1 cellular context compared by ENCODE assay signal in the genomic region with DNA sequence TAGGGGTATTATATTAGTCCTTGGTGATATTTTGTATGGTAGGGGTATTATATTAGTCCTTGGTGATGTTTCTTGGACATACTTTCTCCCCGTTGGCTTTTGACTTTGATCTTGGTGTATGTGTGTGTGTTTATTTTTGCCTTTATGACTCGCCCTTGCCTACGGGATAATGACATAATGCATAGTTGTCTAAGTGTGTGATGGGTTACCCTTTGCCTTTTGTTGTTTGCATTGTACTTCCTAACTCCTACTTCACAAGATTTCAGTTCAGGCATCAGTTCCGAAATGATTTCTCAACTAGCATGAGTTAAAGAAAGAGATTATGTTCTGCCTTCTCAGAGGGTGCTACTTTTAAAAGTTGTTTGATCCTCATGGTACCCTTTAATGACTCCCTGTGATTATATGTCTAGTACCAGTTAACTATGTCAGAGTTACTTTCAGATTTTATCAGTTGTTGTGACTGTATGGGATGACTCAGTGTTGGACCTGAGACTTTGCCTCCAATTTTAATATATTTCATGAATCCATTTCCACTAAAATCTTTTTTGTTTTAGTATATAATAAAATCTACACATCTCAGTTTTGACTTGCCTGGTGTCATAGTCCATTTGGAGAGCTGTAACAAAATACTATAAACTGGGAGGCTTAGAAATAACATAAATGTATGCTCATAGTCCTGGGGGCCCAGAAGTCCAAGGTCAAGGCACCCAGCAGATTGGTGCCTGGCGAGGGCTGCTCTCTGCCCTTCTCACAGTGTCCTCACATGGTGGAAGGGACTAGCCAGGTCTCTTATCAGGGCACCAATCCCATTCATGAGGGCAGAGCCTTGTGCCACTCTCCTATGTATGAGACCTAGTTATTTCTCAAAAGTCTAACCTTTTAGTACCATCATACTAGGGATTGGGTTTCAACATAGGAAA.
TF ChIP-seq lines count a peak whose summit lies in the region.

No MANE protein-coding gene starts in this region.

TF ChIP-seq in HCT116, 20 proteins besides CTCF, POLR2A, EP300 and RAD21 (continued from another document):
- TF ChIP-seq, protein P1, sequence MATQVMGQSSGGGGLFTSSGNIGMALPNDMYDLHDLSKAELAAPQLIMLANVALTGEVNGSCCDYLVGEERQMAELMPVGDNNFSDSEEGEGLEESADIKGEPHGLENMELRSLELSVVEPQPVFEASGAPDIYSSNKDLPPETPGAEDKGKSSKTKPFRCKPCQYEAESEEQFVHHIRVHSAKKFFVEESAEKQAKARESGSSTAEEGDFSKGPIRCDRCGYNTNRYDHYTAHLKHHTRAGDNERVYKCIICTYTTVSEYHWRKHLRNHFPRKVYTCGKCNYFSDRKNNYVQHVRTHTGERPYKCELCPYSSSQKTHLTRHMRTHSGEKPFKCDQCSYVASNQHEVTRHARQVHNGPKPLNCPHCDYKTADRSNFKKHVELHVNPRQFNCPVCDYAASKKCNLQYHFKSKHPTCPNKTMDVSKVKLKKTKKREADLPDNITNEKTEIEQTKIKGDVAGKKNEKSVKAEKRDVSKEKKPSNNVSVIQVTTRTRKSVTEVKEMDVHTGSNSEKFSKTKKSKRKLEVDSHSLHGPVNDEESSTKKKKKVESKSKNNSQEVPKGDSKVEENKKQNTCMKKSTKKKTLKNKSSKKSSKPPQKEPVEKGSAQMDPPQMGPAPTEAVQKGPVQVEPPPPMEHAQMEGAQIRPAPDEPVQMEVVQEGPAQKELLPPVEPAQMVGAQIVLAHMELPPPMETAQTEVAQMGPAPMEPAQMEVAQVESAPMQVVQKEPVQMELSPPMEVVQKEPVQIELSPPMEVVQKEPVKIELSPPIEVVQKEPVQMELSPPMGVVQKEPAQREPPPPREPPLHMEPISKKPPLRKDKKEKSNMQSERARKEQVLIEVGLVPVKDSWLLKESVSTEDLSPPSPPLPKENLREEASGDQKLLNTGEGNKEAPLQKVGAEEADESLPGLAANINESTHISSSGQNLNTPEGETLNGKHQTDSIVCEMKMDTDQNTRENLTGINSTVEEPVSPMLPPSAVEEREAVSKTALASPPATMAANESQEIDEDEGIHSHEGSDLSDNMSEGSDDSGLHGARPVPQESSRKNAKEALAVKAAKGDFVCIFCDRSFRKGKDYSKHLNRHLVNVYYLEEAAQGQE (IDR thresholded peaks at IDR 0.05; ENCODE audit: low read depth), result no peak
- TF ChIP-seq TCF7L2 (IDR thresholded peaks at IDR 0.05; ENCODE audit: borderline replicate concordance, extremely low read depth, insufficient read depth, insufficient read length) (peak; percentile 42), POLR2AphosphoS5 (IDR thresholded peaks at IDR 0.05; ENCODE audit: low read depth, low read length) (no peak), YY1 (IDR thresholded peaks at IDR 0.05; ENCODE audit: extremely low read depth, insufficient replicate concordance, low read depth, low read length) (no peak), ZNF274 (IDR thresholded peaks at IDR 0.05; ENCODE audit: low read depth, low read length) (no peak)
- TF ChIP-seq, protein P2, sequence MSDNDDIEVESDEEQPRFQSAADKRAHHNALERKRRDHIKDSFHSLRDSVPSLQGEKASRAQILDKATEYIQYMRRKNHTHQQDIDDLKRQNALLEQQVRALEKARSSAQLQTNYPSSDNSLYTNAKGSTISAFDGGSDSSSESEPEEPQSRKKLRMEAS (IDR thresholded peaks at IDR 0.05), result no peak
- TF ChIP-seq, protein P3, sequence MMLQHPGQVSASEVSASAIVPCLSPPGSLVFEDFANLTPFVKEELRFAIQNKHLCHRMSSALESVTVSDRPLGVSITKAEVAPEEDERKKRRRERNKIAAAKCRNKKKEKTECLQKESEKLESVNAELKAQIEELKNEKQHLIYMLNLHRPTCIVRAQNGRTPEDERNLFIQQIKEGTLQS (IDR thresholded peaks at IDR 0.05), result no peak
